Comparison of ENCODE assay signal across 1 cellular context in genomic region chr2:219308142-219309093, GRCh38.
TF ChIP-seq lines count a peak whose summit lies in the region.

No MANE protein-coding gene starts in this region.

TF ChIP-seq in HepG2, 621 proteins besides CTCF, POLR2A, EP300 and RAD21 (continued from another document and continues in another):
- TF ChIP-seq ZBTB33 (CRISPR knock-in tag; IDR thresholded peaks at IDR 0.05) (peak; percentile 74), ZBTB42 (CRISPR knock-in tag; IDR thresholded peaks at IDR 0.05) (no peak), ZBTB44 (CRISPR knock-in tag; IDR thresholded peaks at IDR 0.05) (peak; percentile 99), TRAFD1 (CRISPR knock-in tag; IDR thresholded peaks at IDR 0.05; ENCODE audit: borderline replicate concordance) (no peak), ZNF552 (CRISPR knock-in tag; IDR thresholded peaks at IDR 0.05; ENCODE audit: borderline replicate concordance) (peak; percentile 67; the same call in 1 of the 2 replicates), ZNF549 (CRISPR knock-in tag; IDR thresholded peaks at IDR 0.05) (0 out of 2 replicates have a peak, but pooled peaks have one; percentile 48), ZNF850 (CRISPR knock-in tag; conservative IDR thresholded peaks at IDR 0.05) (no peak), KLF9 (CRISPR knock-in tag; IDR thresholded peaks at IDR 0.05; ENCODE audit: low read depth) (peak; percentile 88; the same call in 1 of the 2 replicates), ZNF468 (CRISPR knock-in tag; IDR thresholded peaks at IDR 0.05) (peak; percentile 69; the same call in 1 of the 2 replicates), ZNF101 (CRISPR knock-in tag; IDR thresholded peaks at IDR 0.05; ENCODE audit: borderline replicate concordance, low read depth) (peak; percentile 74; the same call in 1 of the 2 replicates), ZNF775 (CRISPR knock-in tag; IDR thresholded peaks at IDR 0.05; ENCODE audit: borderline replicate concordance) (peak; percentile 88), CHCHD3 (CRISPR knock-in tag; IDR thresholded peaks at IDR 0.05) (peak; percentile 73; the same call in 1 of the 2 replicates), NR1H2 (CRISPR knock-in tag; IDR thresholded peaks at IDR 0.05; ENCODE audit: borderline replicate concordance, low read depth) (no peak; the same call in 1 of the 2 replicates), KMT2B (CRISPR knock-in tag; IDR thresholded peaks at IDR 0.05) (peak; percentile 72), ZNF367 (CRISPR knock-in tag; IDR thresholded peaks at IDR 0.05; ENCODE audit: borderline replicate concordance) (peak; percentile 92; the same call in 1 of the 2 replicates), KDM3A (CRISPR knock-in tag; IDR thresholded peaks at IDR 0.05; ENCODE audit: low read depth) (peak; percentile 67; the same call in 1 of the 2 replicates), ZNF280B (CRISPR knock-in tag; IDR thresholded peaks at IDR 0.05; ENCODE audit: borderline replicate concordance) (peak; percentile 88; the same call in 1 of the 2 replicates), NFAT5 (CRISPR knock-in tag; IDR thresholded peaks at IDR 0.05) (peak; percentile 99), RBM39 (IDR thresholded peaks at IDR 0.05; ENCODE audit: low read depth, low read length, poor library complexity, severe bottlenecking) (no peak), ZNF691 (CRISPR knock-in tag; IDR thresholded peaks at IDR 0.05; ENCODE audit: borderline replicate concordance, low read depth) (peak; percentile 59; the same call in 1 of the 2 replicates), HOXA7 (CRISPR knock-in tag; IDR thresholded peaks at IDR 0.05) (peak; percentile 92; the same call in 1 of the 2 replicates), ZNF891 (CRISPR knock-in tag; IDR thresholded peaks at IDR 0.05) (peak; percentile 77; the same call in 1 of the 2 replicates), TCF12 (IDR thresholded peaks at IDR 0.05) (no peak), TCF12 (CRISPR knock-in tag; IDR thresholded peaks at IDR 0.05) (peak; percentile 63; the same call in 1 of the 2 replicates), TRIM22 (IDR thresholded peaks at IDR 0.05) (no peak), ZNF251 (CRISPR knock-in tag; IDR thresholded peaks at IDR 0.05) (peak; percentile 89; the same call in 1 of the 2 replicates), TFDP2 (CRISPR knock-in tag; IDR thresholded peaks at IDR 0.05) (peak; percentile 66), ZNF512 (CRISPR knock-in tag; IDR thresholded peaks at IDR 0.05) (no peak), ZNF276 (CRISPR knock-in tag; IDR thresholded peaks at IDR 0.05; ENCODE audit: low read depth) (0 out of 2 replicates have a peak, but pooled peaks have one; percentile 80), ZZZ3 (CRISPR knock-in tag; IDR thresholded peaks at IDR 0.05; ENCODE audit: borderline replicate concordance) (0 out of 2 replicates have a peak, but pooled peaks have one; percentile 41), ZNF18 (CRISPR knock-in tag; IDR thresholded peaks at IDR 0.05; ENCODE audit: insufficient replicate concordance) (peak; percentile 62), FOXK1 (CRISPR knock-in tag; IDR thresholded peaks at IDR 0.05; ENCODE audit: borderline replicate concordance, low read depth) (peak; percentile 84; the same call in 1 of the 2 replicates), GZF1 (CRISPR knock-in tag; IDR thresholded peaks at IDR 0.05) (no peak)
